ENCODE assay signal across 9 cellular contexts in genomic region chr7:151381333-151382078, GRCh38. TPM values are rescaled to one million over a fixed set of nuclear protein-coding genes. Genes with fewer than 3 reads are reported as not detected.
A peak's percentile ranks its signal among the peaks of the same experiment; 100 is the strongest.
DNase-seq lines count a peak whose midpoint lies in the region; ATAC-seq lines count a peak whose summit lies in the region.
"Had no signal": no experiment of that assay in that cellular context is flagged by ENCODE, and none has a peak within 500 bp of the region (broad histone marks: within the 10 kb centered on the region; RNA-seq: fewer than 3 reads in every experiment).

No MANE protein-coding gene starts in this region.

- peaks cover 21% of the 10 kb centered on the region for H3K27me3 ChIP-seq in iPS-15b (ENCODE audit: control insufficient read depth, insufficient read depth, low read length)

- H3K9me3 ChIP-seq in iPS-15b (ENCODE audit: control insufficient read depth, insufficient read depth, low read length): no peaks in the 10 kb centered on the region

- H3K4me1 ChIP-seq in iPS-15b (ENCODE audit: control insufficient read depth, insufficient read depth, low read length): peaks cover 5% of the 10 kb centered on the region

- no peak overlapping the region for H3K27ac Mint-ChIP-seq in stimulated activated effector memory CD8-positive, alpha-beta T cell treated with anti-CD3 and anti-CD28 coated beads, Interleukin-12 subunit alpha, Interleukin-12 subunit beta, amount 100 ng/mL, for 72 hours

- H3K36me3 ChIP-seq in iPS-15b (ENCODE audit: control insufficient read depth, insufficient read depth, low read length): peaks cover 7% of the 10 kb centered on the region

- no peak overlapping the region for H3K9ac ChIP-seq in iPS-15b (ENCODE audit: low read depth, low read length)

- peak; percentile 30 to 62 for ATAC-seq in activated CD4-positive, CD25-positive, alpha-beta regulatory T cell treated with anti-CD3 and anti-CD28 coated beads, Interleukin-2, amount 50 U/mL, for 24 hours
- peak; percentile 57 for ATAC-seq in stimulated activated effector memory CD8-positive, alpha-beta T cell treated with anti-CD3 and anti-CD28 coated beads, Interleukin-12 subunit alpha, Interleukin-12 subunit beta, amount 100 ng/mL, for 72 hours
- no peak for ATAC-seq in GM21737 (IDR thresholded peaks at IDR 0.05; ENCODE audit: unreplicated experiment)

- H3K4me3 ChIP-seq in iPS-15b (ENCODE audit: low read depth, low read length): peak overlapping the region; percentile 33

- no peak for DNase-seq in activated CD4-positive, CD25-positive, alpha-beta regulatory T cell treated with anti-CD3 and anti-CD28 coated beads, Interleukin-2, amount 50 U/mL, for 72 hours
- peak; percentile 7 for DNase-seq in activated T-cell treated with anti-CD3 and anti-CD28 coated beads for 24 hours (ENCODE audit: low read depth)
- no peak for DNase-seq in stimulated activated effector memory CD8-positive, alpha-beta T cell treated with anti-CD3 and anti-CD28 coated beads, Interleukin-12 subunit alpha, Interleukin-12 subunit beta, amount 100 ng/mL, for 72 hours (ENCODE audit: low spot score in 2 of 2)
- no peak for DNase-seq in HT-29 (ENCODE audit: low spot score)
- no peak for DNase-seq in middle frontal gyrus (ENCODE audit: extremely low spot score, low spot score)

- H3K4me1 Mint-ChIP-seq in stimulated activated effector memory CD8-positive, alpha-beta T cell treated with anti-CD3 and anti-CD28 coated beads, Interleukin-12 subunit alpha, Interleukin-12 subunit beta, amount 100 ng/mL, for 72 hours: peaks cover 14% of the 10 kb centered on the region

- H3K4me3 Mint-ChIP-seq in stimulated activated effector memory CD8-positive, alpha-beta T cell treated with anti-CD3 and anti-CD28 coated beads, Interleukin-12 subunit alpha, Interleukin-12 subunit beta, amount 100 ng/mL, for 72 hours: peak overlapping the region; percentile 68

- peaks cover 24% of the 10 kb centered on the region for H3K36me3 Mint-ChIP-seq in stimulated activated effector memory CD8-positive, alpha-beta T cell treated with anti-CD3 and anti-CD28 coated beads, Interleukin-12 subunit alpha, Interleukin-12 subunit beta, amount 100 ng/mL, for 72 hours

- H3K9me3 Mint-ChIP-seq in stimulated activated effector memory CD8-positive, alpha-beta T cell treated with anti-CD3 and anti-CD28 coated beads, Interleukin-12 subunit alpha, Interleukin-12 subunit beta, amount 100 ng/mL, for 72 hours: no peaks in the 10 kb centered on the region

RNA-seq across cellular contexts. Expression of gene WDR86, which starts 28.3 kb away (rescaled TPM):
- total RNA-seq in HT-29 (2014; rRNA removed; shearing (Covaris generic)): 1.8 and 2.0 TPM in 2 replicates
- total RNA-seq: T-helper 2 cell treated with Interferon-gamma antibody and Interleukin-4, amounts not matched to agents 100 ng/mL and 5 ng/mL, for 36 hours had no signal

RNA-seq across cellular contexts. Expression of gene NUB1, which starts 39.9 kb away (rescaled TPM):
- total RNA-seq in HT-29 (2014; rRNA removed; shearing (Covaris generic)): 34.3 and 39.5 TPM in 2 replicates

RNA-seq across cellular contexts. Expression of gene CRYGN, which starts 58.4 kb away (rescaled TPM):
- 1.4 TPM in 1 of 2 replicates, not detected in the other for total RNA-seq in HT-29 (2014; rRNA removed; shearing (Covaris generic))
- total RNA-seq: T-helper 2 cell treated with Interferon-gamma antibody and Interleukin-4, amounts not matched to agents 100 ng/mL and 5 ng/mL, for 36 hours had no signal
